Comparison of ENCODE assay signal across 20 cellular contexts in the genomic region with DNA sequence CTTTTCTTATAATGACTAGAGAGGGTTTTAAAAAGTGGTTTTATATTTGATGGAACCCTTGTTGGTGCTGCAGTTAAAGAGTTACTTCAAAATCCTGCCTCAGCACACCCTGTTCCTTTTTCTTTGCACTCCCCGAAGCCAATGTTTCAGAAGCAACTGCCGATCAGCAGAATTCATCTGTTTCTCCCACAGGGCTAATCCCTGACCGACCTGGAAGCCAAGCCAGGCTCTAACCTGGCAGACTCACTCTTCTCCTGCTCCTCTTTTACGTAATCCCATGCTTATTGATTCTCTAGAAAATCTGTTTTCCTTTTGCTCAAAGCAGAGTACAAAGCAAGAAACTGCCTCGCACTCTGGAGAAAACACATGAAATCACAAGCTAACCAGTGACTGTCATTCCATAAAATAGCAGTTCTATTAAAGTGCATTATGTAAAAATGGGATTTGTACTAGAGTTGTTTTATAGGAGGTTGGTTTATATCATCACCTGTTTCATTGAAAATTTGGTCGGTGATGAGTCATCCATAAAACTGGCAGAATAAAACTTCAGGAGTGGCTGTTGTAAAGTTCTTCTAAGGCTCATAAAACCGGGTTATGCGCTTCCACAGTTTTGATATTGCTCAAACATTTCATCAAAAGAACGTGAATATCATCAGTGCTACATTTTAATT.
"Had no signal": no experiment of that assay in that cellular context is flagged by ENCODE, and none has a peak within 500 bp of the region (broad histone marks: within the 10 kb centered on the region; RNA-seq: fewer than 3 reads in every experiment).

No MANE protein-coding gene starts in this region.

- H3K27me3 ChIP-seq: esophagus squamous epithelium, ovary, sigmoid colon, vagina had no signal

- H3K36me3 ChIP-seq: esophagus squamous epithelium, left ventricle myocardium inferior, ovary, prostate gland, sigmoid colon, vagina had no signal

- H3K4me1 ChIP-seq: esophagus squamous epithelium, left ventricle myocardium inferior, prostate gland, sigmoid colon, vagina had no signal

- DNase-seq: activated B cell treated with CpG ODN at 0.5 μM for 24 hours; activated CD4-positive, alpha-beta T cell treated with anti-CD3 and anti-CD28 coated beads, Interleukin-2, amount 50 U/mL, for 1 hour; activated CD8-positive, alpha-beta T cell treated with anti-CD3 and anti-CD28 coated beads for 36 hours; activated gamma-delta T cell treated with Interleukin-2 at 50 U/mL for 16 hours; activated naive CD8-positive, alpha-beta T cell treated with anti-CD3 and anti-CD28 coated beads, Interleukin-2, amount 50 U/mL, for 24 hours; activated T-cell treated with anti-CD3 and anti-CD28 coated beads, Interleukin-2, amount 50 U/mL, for 4 hours; amygdala; esophagus squamous epithelium; left ventricle myocardium inferior; naive B cell; nephron progenitor cell; ovary; sigmoid colon; small intestine; stimulated activated CD4-positive, alpha-beta T cell treated with anti-CD3 and anti-CD28 coated beads, Interleukin-4, amount 100 ng/mL, for 24 hours had no signal

- ATAC-seq: activated CD8-positive, alpha-beta T cell treated with anti-CD3 and anti-CD28 coated beads for 36 hours; activated naive CD8-positive, alpha-beta T cell treated with anti-CD3 and anti-CD28 coated beads, Interleukin-2, amount 50 U/mL, for 24 hours; activated T-cell treated with anti-CD3 and anti-CD28 coated beads, Interleukin-2, amount 50 U/mL, for 4 hours; activated T-helper 17 cell treated with anti-CD3 and anti-CD28 coated beads, Interleukin-2, amount 50 U/mL, for 72 hours; stimulated activated effector memory CD8-positive, alpha-beta T cell treated with anti-CD3 and anti-CD28 coated beads, Interleukin-12 subunit alpha, Interleukin-12 subunit beta, amount 100 ng/mL, for 72 hours had no signal

- H3K4me3 ChIP-seq: esophagus squamous epithelium, left ventricle myocardium inferior, ovary, prostate gland, sigmoid colon, vagina had no signal

- H3K9me3 ChIP-seq: esophagus squamous epithelium, left ventricle myocardium inferior, ovary, prostate gland, sigmoid colon, vagina had no signal

- H3K27ac ChIP-seq: epithelial cell of prostate, esophagus squamous epithelium, left ventricle myocardium inferior, ovary, prostate gland, sigmoid colon, vagina had no signal
